ENCODE assay signal across 2 cellular contexts in the genomic region with DNA sequence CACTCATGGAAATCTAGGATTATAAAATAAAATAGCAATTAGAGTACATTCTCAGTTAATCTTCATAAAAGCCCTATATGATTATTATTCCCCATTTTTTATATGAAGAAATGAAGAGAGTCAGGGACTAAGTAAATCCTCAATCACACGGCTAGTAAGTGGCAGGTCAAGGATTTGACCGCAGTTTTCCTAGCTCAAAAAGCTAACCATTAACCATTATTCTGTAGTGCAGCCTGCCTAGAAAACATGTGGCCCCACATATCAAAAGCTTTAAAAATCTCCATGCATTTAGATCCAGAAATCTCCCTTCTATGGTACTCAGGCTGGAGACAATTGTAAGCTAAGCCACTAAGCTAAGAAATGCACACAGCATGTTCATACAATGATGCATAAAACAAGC.
TF ChIP-seq lines count a peak whose summit lies in the region.

No MANE protein-coding gene starts in this region.

TF ChIP-seq in liver, 16 proteins besides CTCF, POLR2A, EP300 and RAD21 (continued from another document):
- TF ChIP-seq, protein P1, sequence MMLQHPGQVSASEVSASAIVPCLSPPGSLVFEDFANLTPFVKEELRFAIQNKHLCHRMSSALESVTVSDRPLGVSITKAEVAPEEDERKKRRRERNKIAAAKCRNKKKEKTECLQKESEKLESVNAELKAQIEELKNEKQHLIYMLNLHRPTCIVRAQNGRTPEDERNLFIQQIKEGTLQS (IDR thresholded peaks at IDR 0.05): no peak
- TF ChIP-seq FOXA2 (IDR thresholded peaks at IDR 0.05): no peak
TF ChIP-seq in liver: peak in this region for 2.

TF ChIP-seq in HepG2, 621 proteins besides CTCF, POLR2A, EP300 and RAD21 (continued from another document):
- TF ChIP-seq, protein P2, sequence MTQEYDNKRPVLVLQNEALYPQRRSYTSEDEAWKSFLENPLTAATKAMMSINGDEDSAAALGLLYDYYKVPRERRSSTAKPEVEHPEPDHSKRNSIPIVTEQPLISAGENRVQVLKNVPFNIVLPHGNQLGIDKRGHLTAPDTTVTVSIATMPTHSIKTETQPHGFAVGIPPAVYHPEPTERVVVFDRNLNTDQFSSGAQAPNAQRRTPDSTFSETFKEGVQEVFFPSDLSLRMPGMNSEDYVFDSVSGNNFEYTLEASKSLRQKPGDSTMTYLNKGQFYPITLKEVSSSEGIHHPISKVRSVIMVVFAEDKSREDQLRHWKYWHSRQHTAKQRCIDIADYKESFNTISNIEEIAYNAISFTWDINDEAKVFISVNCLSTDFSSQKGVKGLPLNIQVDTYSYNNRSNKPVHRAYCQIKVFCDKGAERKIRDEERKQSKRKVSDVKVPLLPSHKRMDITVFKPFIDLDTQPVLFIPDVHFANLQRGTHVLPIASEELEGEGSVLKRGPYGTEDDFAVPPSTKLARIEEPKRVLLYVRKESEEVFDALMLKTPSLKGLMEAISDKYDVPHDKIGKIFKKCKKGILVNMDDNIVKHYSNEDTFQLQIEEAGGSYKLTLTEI (CRISPR knock-in tag; conservative IDR thresholded peaks at IDR 0.05): no peak
- TF ChIP-seq, protein P3, sequence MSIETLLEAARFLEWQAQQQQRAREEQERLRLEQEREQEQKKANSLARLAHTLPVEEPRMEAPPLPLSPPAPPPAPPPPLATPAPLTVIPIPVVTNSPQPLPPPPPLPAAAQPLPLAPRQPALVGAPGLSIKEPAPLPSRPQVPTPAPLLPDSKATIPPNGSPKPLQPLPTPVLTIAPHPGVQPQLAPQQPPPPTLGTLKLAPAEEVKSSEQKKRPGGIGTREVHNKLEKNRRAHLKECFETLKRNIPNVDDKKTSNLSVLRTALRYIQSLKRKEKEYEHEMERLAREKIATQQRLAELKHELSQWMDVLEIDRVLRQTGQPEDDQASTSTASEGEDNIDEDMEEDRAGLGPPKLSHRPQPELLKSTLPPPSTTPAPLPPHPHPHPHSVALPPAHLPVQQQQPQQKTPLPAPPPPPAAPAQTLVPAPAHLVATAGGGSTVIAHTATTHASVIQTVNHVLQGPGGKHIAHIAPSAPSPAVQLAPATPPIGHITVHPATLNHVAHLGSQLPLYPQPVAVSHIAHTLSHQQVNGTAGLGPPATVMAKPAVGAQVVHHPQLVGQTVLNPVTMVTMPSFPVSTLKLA (IDR thresholded peaks at IDR 0.05): no peak
- TF ChIP-seq HMG20A (CRISPR knock-in tag; IDR thresholded peaks at IDR 0.05; ENCODE audit: borderline replicate concordance): no peak
- TF ChIP-seq GZF1 (CRISPR knock-in tag; IDR thresholded peaks at IDR 0.05): no peak
